ENCODE assay signal across 12 cellular contexts in the genomic region with DNA sequence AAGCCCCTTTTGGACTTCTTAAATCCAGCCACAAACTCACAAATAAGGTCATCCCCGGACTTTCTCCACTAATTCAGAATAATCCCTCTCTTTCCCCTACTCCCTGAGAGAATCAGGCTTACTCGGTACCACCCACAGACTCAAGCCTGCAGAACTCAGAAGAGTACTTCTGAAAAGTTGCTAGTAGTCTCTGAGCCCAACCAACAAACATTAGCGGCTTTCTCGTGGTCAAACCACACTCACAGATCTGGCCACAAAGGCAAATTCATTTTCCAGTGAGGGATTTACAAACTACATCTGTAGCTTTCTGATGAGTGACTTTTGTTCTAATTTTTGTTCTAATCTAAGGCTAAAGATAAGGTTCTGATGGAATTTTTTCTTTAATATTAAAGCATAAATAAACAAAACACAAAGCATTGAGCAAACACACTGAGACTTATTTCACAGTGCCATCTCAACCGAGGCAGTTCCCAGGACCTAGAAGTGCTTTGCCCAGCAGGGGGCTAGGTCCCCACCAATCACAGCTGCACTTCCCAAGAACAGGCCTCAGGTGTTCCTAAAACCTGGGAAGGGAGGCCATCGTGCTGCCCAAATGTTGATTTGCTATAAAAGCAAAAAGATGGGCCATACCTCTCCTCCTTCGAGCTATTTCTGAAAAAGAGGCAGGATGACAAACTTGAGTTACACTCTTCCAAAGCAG.
DNase-seq lines count a peak whose midpoint lies in the region; ATAC-seq, FAIRE-seq and TF ChIP-seq lines count a peak whose summit lies in the region.
"Had no signal": no experiment of that assay in that cellular context is flagged by ENCODE, and none has a peak within 500 bp of the region (broad histone marks: within the 10 kb centered on the region; RNA-seq: fewer than 3 reads in every experiment).

No MANE protein-coding gene starts in this region.

- POLR2A ChIA-PET in K562 (lab: Yijun Ruan, JAX), result no interaction called here

- TF ChIP-seq RAD21 in K562 (CRISPR knock-in tag; conservative IDR thresholded peaks at IDR 0.05 in 1 of 2, IDR thresholded peaks at IDR 0.05 in 1 of 2), result 0 out of 4 replicates have a peak, but pooled peaks of 1 of the 2 experiments have one; percentile 14

- no peak overlapping the region for H3K9ac ChIP-seq in K562 (ENCODE audit: insufficient read depth in 1 of 2, low read depth in 2 of 2, low read length in 2 of 2)

- H4K20me1 ChIP-seq in K562 (replicated peaks; ENCODE audit: control insufficient read depth, insufficient read depth, low read length), result no peaks in the 10 kb centered on the region

- H3K27me3 ChIP-seq in K562 (ENCODE audit: control insufficient read depth in 2 of 2, insufficient read depth in 2 of 2, low read length in 2 of 2), result peaks cover 34 to 45% of the 10 kb centered on the region in 2 experiments

- in situ Hi-C loops in K562 (cut with MboI), result no loop called here

- DNase-seq in NCI-H510A treated with DMSO at 0.1 percent for 48 hours (lab: John Stamatoyannopoulos, UW) (peak; percentile 12), NCI-H510A (lab: John Stamatoyannopoulos, UW) (no peak), K562 (ENCODE audit: extremely low read depth in 1 of 4, low spot score in 3 of 4) (peak in 1 of 4 experiments; percentile 12), retinal pigment epithelial cell (ENCODE audit: low read depth) (no peak), RKO (ENCODE audit: low spot score) (no peak), DMS53 treated with DMSO at 0.1 percent for 48 hours (lab: John Stamatoyannopoulos, UW; ENCODE audit: unreplicated experiment) (no peak), COLO668 (lab: John Stamatoyannopoulos, UW; ENCODE audit: unreplicated experiment) (no peak)
- DNase-seq: amniotic stem cell, NCI-H69 had no signal

- no peaks in the 10 kb centered on the region for H3K9me1 ChIP-seq in K562 (ENCODE audit: control insufficient read depth, insufficient read depth, low read length)

- FAIRE-seq in K562 (lab: Jason Lieb, UNC), result no peak
- FAIRE-seq: A549, endometrium had no signal

- TF ChIP-seq EP300 in K562 (IDR thresholded peaks at IDR 0.05; ENCODE audit: low read length), result no peak

- no TSS peak for BruUV-seq in K562 (replicated peaks; lab: Mats Ljungman, UMichigan)

- no peaks in the 10 kb centered on the region for H3K79me2 ChIP-seq in K562 (ENCODE audit: control insufficient read depth, insufficient read depth, low read length)

- WGBS in K562 (ENCODE audit: insufficient coverage, low coverage, missing lambda C conversion rate), result 1% methylated on average over 7 of the region's 7 CpGs

- TF ChIP-seq CTCF in K562 (IDR thresholded peaks at IDR 0.05 in 2 of 3, conservative IDR thresholded peaks at IDR 0.05 in 1 of 3; ENCODE audit: insufficient read depth in 2 of 3, low read depth in 1 of 3, low read length in 3 of 3), result peak in 1 of 3 experiments; percentile 30; a peak in 1 of 6 replicates
- TF ChIP-seq CTCF in retinal pigment epithelial cell (conservative IDR thresholded peaks at IDR 0.05; ENCODE audit: low read depth, low read length), result peak; percentile 54

- CTCF ChIA-PET in K562 (lab: Yijun Ruan, JAX; ENCODE audit: low intra/inter-chr PET ratio), result no interaction called here

- ATAC-seq in HG03354 (IDR thresholded peaks at IDR 0.05; ENCODE audit: poor library complexity, severe bottlenecking, unreplicated experiment), result peak; percentile 46
- ATAC-seq in K562, result peak; percentile 47; the same call in 1 of the 3 replicates
- ATAC-seq: A549 had no signal

- no peaks in the 10 kb centered on the region for H3K36me3 ChIP-seq in K562 (ENCODE audit: control insufficient read depth, insufficient read depth, low read length)

- TF ChIP-seq POLR2A in K562 (conservative IDR thresholded peaks at IDR 0.05), result no peak

- intact Hi-C loops in K562 (cut with micrococcal nuclease), result no loop called here

- H3K4me2 ChIP-seq in K562 (ENCODE audit: insufficient read depth, low read length), result no peak overlapping the region
- H3K4me2 ChIP-seq: A549 had no signal

- no peaks in the 10 kb centered on the region for H3K9me3 ChIP-seq in K562 (replicated peaks; ENCODE audit: control insufficient read depth, insufficient read depth, low read depth, low read length)
- H3K9me3 ChIP-seq: A549 had no signal

- no peaks in the 10 kb centered on the region for H3K4me1 ChIP-seq in K562 (replicated peaks in 1 of 2; ENCODE audit: control insufficient read depth in 2 of 2, insufficient read depth in 2 of 2, low read length in 2 of 2)
- H3K4me1 ChIP-seq: A549 had no signal

- H3K4me3 ChIP-seq in K562 (no peak overlapping the region), retinal pigment epithelial cell (ENCODE audit: low read length) (no peak overlapping the region)
- H3K4me3 ChIP-seq: A549 had no signal

- no peak overlapping the region for H2AFZ ChIP-seq in K562 (ENCODE audit: low read depth, low read length)

- no peak overlapping the region for H3K27ac ChIP-seq in K562 (ENCODE audit: extremely low read depth, low read depth, low read length)
- H3K27ac ChIP-seq: A549 had no signal

TF ChIP-seq in K562, 482 proteins besides CTCF, POLR2A, EP300 and RAD21 (continues in another document):
- no peak for TF ChIP-seq ZNF780A (CRISPR knock-in tag; IDR thresholded peaks at IDR 0.05)
- TF ChIP-seq TEAD1 (CRISPR knock-in tag; IDR thresholded peaks at IDR 0.05), result no peak
- TF ChIP-seq, protein P1, sequence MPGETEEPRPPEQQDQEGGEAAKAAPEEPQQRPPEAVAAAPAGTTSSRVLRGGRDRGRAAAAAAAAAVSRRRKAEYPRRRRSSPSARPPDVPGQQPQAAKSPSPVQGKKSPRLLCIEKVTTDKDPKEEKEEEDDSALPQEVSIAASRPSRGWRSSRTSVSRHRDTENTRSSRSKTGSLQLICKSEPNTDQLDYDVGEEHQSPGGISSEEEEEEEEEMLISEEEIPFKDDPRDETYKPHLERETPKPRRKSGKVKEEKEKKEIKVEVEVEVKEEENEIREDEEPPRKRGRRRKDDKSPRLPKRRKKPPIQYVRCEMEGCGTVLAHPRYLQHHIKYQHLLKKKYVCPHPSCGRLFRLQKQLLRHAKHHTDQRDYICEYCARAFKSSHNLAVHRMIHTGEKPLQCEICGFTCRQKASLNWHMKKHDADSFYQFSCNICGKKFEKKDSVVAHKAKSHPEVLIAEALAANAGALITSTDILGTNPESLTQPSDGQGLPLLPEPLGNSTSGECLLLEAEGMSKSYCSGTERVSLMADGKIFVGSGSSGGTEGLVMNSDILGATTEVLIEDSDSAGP (CRISPR knock-in tag; IDR thresholded peaks at IDR 0.05), result no peak
- TF ChIP-seq, protein P2, sequence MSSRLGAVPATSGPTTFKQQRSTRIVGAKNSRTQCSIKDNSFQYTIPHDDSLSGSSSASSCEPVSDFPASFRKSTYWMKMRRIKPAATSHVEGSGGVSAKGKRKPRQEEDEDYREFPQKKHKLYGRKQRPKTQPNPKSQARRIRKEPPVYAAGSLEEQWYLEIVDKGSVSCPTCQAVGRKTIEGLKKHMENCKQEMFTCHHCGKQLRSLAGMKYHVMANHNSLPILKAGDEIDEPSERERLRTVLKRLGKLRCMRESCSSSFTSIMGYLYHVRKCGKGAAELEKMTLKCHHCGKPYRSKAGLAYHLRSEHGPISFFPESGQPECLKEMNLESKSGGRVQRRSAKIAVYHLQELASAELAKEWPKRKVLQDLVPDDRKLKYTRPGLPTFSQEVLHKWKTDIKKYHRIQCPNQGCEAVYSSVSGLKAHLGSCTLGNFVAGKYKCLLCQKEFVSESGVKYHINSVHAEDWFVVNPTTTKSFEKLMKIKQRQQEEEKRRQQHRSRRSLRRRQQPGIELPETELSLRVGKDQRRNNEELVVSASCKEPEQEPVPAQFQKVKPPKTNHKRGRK (tag; IDR thresholded peaks at IDR 0.05), result no peak
- TF ChIP-seq, protein P3, sequence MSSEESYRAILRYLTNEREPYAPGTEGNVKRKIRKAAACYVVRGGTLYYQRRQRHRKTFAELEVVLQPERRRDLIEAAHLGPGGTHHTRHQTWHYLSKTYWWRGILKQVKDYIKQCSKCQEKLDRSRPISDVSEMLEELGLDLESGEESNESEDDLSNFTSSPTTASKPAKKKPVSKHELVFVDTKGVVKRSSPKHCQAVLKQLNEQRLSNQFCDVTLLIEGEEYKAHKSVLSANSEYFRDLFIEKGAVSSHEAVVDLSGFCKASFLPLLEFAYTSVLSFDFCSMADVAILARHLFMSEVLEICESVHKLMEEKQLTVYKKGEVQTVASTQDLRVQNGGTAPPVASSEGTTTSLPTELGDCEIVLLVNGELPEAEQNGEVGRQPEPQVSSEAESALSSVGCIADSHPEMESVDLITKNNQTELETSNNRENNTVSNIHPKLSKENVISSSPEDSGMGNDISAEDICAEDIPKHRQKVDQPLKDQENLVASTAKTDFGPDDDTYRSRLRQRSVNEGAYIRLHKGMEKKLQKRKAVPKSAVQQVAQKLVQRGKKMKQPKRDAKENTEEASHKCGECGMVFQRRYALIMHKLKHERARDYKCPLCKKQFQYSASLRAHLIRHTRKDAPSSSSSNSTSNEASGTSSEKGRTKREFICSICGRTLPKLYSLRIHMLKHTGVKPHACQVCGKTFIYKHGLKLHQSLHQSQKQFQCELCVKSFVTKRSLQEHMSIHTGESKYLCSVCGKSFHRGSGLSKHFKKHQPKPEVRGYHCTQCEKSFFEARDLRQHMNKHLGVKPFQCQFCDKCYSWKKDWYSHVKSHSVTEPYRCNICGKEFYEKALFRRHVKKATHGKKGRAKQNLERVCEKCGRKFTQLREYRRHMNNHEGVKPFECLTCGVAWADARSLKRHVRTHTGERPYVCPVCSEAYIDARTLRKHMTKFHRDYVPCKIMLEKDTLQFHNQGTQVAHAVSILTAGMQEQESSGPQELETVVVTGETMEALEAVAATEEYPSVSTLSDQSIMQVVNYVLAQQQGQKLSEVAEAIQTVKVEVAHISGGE (CRISPR knock-in tag; IDR thresholded peaks at IDR 0.05), result no peak
- no peak for TF ChIP-seq GTF2A2 (tag; IDR thresholded peaks at IDR 0.05)
- TF ChIP-seq ZBTB8A (IDR thresholded peaks at IDR 0.05; ENCODE audit: partially characterized antibody), result no peak
- TF ChIP-seq, protein P4, sequence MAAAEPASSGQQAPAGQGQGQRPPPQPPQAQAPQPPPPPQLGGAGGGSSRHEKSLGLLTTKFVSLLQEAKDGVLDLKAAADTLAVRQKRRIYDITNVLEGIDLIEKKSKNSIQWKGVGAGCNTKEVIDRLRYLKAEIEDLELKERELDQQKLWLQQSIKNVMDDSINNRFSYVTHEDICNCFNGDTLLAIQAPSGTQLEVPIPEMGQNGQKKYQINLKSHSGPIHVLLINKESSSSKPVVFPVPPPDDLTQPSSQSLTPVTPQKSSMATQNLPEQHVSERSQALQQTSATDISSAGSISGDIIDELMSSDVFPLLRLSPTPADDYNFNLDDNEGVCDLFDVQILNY (CRISPR knock-in tag; IDR thresholded peaks at IDR 0.05), result no peak
- no peak for TF ChIP-seq ZNF24 (IDR thresholded peaks at IDR 0.05)
